Comparison of ENCODE assay signal across 27 cellular contexts in the genomic region with DNA sequence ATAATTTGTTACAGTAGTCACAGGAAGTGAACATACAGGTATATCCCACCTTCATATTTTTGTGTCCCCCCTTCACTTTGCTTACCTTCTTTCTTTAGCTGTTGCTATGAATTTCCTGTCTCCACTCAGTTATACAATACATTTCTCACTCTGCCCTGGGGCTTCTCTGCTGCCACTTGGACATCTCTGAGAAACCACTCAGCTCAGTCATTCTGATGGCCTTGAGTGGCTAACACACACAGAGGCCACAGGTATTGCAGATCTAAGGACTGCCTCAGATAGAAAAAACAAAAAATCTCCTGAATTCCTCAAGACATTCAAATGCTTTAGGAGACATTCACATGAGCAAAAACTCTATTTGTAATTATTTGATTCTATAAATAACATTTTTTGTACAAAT.
"Had no signal": no experiment of that assay in that cellular context is flagged by ENCODE, and none has a peak within 500 bp of the region (broad histone marks: within the 10 kb centered on the region; RNA-seq: fewer than 3 reads in every experiment).

No MANE protein-coding gene starts in this region.

- H3K27ac ChIP-seq: coronary artery, esophagus muscularis mucosa, foreskin keratinocyte, heart right ventricle, lower lobe of right lung, neural progenitor cell, parathyroid adenoma, suprapubic skin had no signal

- H3K36me3 ChIP-seq: esophagus muscularis mucosa, heart right ventricle, lower lobe of right lung, neural progenitor cell, suprapubic skin had no signal

- H3K4me3 ChIP-seq: coronary artery, esophagus muscularis mucosa, heart right ventricle, lower lobe of right lung, mucosa of descending colon, neural progenitor cell, smooth muscle cell, suprapubic skin had no signal

- ATAC-seq: foreskin keratinocyte; heart right ventricle; left colon; left ventricle myocardium superior; mucosa of descending colon; naive thymus-derived CD4-positive, alpha-beta T cell; sciatic nerve; stimulated activated naive CD8-positive, alpha-beta T cell treated with anti-CD3 and anti-CD28 coated beads, Interleukin-15, amount 100 ng/mL, for 72 hours had no signal

- H3K4me2 ChIP-seq: neural progenitor cell, smooth muscle cell had no signal

- H3K9ac ChIP-seq: neural progenitor cell, parathyroid adenoma had no signal

- H3K4me1 ChIP-seq: esophagus muscularis mucosa, foreskin keratinocyte, heart right ventricle, lower lobe of right lung, parathyroid adenoma, suprapubic skin had no signal

- H3K27me3 ChIP-seq: esophagus muscularis mucosa, foreskin keratinocyte, heart right ventricle, neural progenitor cell, suprapubic skin had no signal

- DNase-seq: dermis blood vessel endothelial cell; foreskin keratinocyte; glutamatergic neuron; heart right ventricle; hippocampal formation; kidney glomerular epithelial cell; left colon; left ventricle myocardium superior; lower lobe of right lung; mucosa of descending colon; naive thymus-derived CD4-positive, alpha-beta T cell; stimulated activated CD4-positive, alpha-beta T cell treated with anti-CD3 and anti-CD28 coated beads, Interleukin-12 subunit alpha, Interleukin-12 subunit beta, amount 100 ng/mL, for 4 hours; stimulated activated CD4-positive, alpha-beta T cell treated with anti-CD3 and anti-CD28 coated beads, Interleukin-1b, Interleukin-23, amount 100 ng/mL, for 48 hours; stimulated activated CD4-positive, alpha-beta T cell treated with anti-CD3 and anti-CD28 coated beads, Interleukin-4, amount 100 ng/mL, for 1 hour; stimulated activated CD8-positive, alpha-beta memory T cell treated with anti-CD3 and anti-CD28 coated beads, Interleukin-4, amount 100 ng/mL, for 48 hours; stimulated activated naive CD4-positive, alpha-beta T cell; stimulated activated naive CD8-positive, alpha-beta T cell treated with anti-CD3 and anti-CD28 coated beads, Interleukin-15, amount 100 ng/mL, for 72 hours had no signal

- H3K9me3 ChIP-seq: esophagus muscularis mucosa, heart right ventricle, lower lobe of right lung, mucosa of descending colon, suprapubic skin had no signal

- H3K79me2 ChIP-seq: parathyroid adenoma had no signal

- FAIRE-seq: endothelial cell of umbilical vein, islet of Langerhans, urothelium cell line had no signal
